In the genomic region with DNA sequence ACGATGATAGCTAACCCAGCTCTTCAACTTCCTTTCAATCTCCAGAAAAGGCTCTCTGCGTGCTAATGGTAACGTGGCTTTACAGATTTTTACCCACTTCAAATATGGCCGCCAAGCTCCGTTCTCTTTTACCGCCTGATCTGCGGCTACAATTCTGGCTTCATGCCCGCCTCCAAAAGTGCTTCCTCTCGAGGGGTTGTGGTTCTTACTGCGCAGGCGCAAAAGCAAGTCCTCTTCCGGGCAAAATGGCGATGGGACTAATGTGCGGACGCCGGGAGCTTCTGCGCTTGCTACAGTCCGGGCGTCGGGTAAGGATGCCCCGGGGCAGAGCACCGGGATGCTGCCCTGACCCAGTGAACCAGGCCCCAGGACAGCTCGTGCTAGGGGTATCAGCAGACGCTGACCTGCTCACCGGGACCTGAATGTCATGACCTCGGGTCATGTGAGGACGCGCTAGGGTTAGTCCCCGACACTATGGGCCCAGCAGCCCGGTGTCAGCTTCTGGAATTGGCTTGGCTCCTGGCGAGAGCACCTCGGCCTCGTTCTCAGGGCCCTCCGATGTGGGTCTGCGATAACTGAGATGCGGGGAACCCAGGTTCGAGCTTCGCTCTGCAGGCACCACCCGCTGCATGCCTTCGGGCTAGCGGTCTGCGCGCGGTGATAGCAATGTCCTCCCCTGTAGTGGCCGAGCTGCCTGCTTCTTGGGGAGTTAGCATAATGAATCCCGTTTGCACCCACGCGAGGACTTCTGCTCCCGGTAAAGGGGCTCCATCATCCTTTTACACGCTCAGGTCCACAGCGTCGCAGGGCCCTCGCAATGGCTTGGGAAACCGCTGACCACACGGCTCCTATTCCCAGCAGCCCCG, we compare ENCODE assay signal across 1 cellular context.
TF ChIP-seq lines count a peak whose summit lies in the region.

A gene (plus strand): TSS at position 232 of the 866 bp plus-strand sequence. CDS start 14 bp downstream, at position 246.

TF ChIP-seq in HepG2, 621 proteins besides CTCF, POLR2A, EP300 and RAD21 (continued from another document and continues in another):
- TF ChIP-seq, protein P1, sequence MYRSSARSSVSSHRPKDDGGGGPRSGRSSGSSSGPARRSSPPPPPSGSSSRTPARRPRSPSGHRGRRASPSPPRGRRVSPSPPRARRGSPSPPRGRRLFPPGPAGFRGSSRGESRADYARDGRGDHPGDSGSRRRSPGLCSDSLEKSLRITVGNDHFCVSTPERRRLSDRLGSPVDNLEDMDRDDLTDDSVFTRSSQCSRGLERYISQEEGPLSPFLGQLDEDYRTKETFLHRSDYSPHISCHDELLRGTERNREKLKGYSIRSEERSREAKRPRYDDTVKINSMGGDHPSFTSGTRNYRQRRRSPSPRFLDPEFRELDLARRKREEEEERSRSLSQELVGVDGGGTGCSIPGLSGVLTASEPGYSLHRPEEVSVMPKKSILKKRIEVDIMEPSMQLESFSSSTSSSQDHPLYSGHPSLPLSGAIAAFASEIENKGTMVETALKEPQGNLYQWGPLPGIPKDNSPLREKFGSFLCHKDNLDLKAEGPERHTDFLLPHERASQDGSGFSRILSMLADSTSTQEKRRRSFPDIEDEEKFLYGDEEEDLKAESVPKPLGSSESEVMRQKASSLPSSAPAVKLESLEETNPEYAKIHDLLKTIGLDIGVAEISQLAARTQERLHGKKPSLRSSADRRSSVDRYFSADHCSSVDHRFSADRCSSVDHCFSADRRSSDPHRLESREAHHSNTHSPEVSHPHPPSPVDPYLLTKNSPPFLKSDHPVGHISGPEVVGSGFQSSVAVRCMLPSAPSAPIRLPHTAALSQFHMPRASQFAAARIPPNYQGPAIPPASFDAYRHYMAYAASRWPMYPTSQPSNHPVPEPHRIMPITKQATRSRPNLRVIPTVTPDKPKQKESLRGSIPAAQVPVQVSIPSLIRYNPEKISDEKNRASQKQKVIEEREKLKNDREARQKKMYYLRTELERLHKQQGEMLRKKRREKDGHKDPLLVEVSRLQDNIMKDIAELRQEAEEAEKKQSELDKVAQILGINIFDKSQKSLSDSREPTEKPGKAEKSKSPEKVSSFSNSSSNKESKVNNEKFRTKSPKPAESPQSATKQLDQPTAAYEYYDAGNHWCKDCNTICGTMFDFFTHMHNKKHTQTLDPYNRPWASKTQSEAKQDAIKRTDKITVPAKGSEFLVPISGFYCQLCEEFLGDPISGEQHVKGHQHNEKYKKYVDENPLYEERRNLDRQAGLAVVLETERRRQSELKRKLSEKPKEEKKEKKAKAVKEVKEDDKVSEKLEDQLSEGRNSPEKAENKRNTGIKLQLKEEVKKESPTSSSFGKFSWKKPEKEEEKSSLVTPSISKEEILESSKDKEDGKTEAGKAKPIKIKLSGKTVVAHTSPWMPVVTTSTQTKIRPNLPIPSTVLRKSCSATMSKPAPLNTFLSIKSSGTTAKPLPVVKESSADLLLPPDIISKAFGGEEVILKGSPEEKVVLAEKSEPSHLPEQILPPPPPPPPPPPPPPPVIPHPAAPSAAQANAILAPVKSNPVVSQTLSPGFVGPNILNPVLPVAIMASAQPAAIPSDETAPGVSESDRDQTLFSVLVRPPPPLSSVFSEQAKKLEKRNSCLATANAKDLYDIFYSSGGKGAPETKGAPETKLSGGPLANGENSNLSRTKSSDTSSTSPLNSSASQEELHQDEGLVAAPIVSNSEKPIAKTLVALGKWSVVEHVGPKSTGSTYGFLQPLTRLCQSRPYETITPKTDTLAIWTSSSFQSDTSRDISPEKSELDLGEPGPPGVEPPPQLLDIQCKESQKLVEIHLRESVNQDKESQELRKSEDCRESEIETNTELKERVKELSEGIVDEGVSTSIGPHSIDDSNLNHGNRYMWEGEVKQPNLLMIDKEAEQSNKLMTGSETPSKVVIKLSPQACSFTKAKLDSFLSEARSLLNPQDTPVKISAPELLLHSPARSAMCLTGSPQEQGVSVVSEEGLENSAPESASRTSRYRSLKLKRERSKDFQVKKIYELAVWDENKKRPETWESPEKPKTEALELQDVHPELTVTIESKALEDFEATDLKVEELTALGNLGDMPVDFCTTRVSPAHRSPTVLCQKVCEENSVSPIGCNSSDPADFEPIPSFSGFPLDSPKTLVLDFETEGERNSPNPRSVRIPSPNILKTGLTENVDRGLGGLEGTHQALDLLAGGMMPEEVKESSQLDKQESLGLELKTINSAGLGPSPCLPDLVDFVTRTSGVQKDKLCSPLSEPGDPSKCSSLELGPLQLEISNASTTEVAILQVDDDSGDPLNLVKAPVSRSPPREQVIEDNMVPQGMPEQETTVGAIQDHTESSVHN (CRISPR knock-in tag; IDR thresholded peaks at IDR 0.05) = peak; percentile 97
- peak; percentile 89 for TF ChIP-seq ZNF564 (CRISPR knock-in tag; IDR thresholded peaks at IDR 0.05)
- TF ChIP-seq ZNF256 (CRISPR knock-in tag; conservative IDR thresholded peaks at IDR 0.05) = peak; percentile 92
- TF ChIP-seq RARG (CRISPR knock-in tag; IDR thresholded peaks at IDR 0.05; ENCODE audit: low read depth) = peak; percentile 99
- peak; percentile 96 for TF ChIP-seq ZBTB3 (CRISPR knock-in tag; IDR thresholded peaks at IDR 0.05; ENCODE audit: borderline replicate concordance, low read depth)
- peak; percentile 89; the same call in 1 of the 2 replicates for TF ChIP-seq ZNF367 (CRISPR knock-in tag; IDR thresholded peaks at IDR 0.05; ENCODE audit: borderline replicate concordance)
- TF ChIP-seq ZNF335 (CRISPR knock-in tag; IDR thresholded peaks at IDR 0.05) = peak; percentile 94
- TF ChIP-seq KDM3A (CRISPR knock-in tag; IDR thresholded peaks at IDR 0.05; ENCODE audit: low read depth) = peak; percentile 80
- TF ChIP-seq ZNF556 (CRISPR knock-in tag; IDR thresholded peaks at IDR 0.05; ENCODE audit: borderline replicate concordance) = peak; percentile 98
- TF ChIP-seq ZNF790 (CRISPR knock-in tag; IDR thresholded peaks at IDR 0.05; ENCODE audit: borderline replicate concordance) = peak; percentile 89
- TF ChIP-seq ELF3 (CRISPR knock-in tag; IDR thresholded peaks at IDR 0.05) = peak; percentile 93
- TF ChIP-seq ZNF674 (CRISPR knock-in tag; IDR thresholded peaks at IDR 0.05; ENCODE audit: low read depth) = peak; percentile 97
- TF ChIP-seq, protein P2, sequence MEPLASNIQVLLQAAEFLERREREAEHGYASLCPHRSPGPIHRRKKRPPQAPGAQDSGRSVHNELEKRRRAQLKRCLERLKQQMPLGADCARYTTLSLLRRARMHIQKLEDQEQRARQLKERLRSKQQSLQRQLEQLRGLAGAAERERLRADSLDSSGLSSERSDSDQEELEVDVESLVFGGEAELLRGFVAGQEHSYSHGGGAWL (CRISPR knock-in tag; IDR thresholded peaks at IDR 0.05) = peak; percentile 90
- peak; percentile 89 for TF ChIP-seq HOXD1 (CRISPR knock-in tag; IDR thresholded peaks at IDR 0.05)
- TF ChIP-seq PHF20 (CRISPR knock-in tag; IDR thresholded peaks at IDR 0.05) = peak; percentile 94
- peak; percentile 96 for TF ChIP-seq AHR (CRISPR knock-in tag; IDR thresholded peaks at IDR 0.05)
- TF ChIP-seq, protein P3, sequence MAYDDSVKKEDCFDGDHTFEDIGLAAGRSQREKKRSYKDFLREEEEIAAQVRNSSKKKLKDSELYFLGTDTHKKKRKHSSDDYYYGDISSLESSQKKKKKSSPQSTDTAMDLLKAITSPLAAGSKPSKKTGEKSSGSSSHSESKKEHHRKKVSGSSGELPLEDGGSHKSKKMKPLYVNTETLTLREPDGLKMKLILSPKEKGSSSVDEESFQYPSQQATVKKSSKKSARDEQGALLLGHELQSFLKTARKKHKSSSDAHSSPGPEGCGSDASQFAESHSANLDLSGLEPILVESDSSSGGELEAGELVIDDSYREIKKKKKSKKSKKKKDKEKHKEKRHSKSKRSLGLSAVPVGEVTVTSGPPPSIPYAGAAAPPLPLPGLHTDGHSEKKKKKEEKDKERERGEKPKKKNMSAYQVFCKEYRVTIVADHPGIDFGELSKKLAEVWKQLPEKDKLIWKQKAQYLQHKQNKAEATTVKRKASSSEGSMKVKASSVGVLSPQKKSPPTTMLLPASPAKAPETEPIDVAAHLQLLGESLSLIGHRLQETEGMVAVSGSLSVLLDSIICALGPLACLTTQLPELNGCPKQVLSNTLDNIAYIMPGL (CRISPR knock-in tag; IDR thresholded peaks at IDR 0.05; ENCODE audit: borderline replicate concordance in 1 of 2, low read depth in 1 of 2) = peak; percentile 96
- TF ChIP-seq SMARCE1 (IDR thresholded peaks at IDR 0.05; ENCODE audit: borderline replicate concordance) = no peak
- peak; percentile 99 for TF ChIP-seq NR2C2 (CRISPR knock-in tag; IDR thresholded peaks at IDR 0.05; ENCODE audit: borderline replicate concordance)
- TF ChIP-seq, protein P4, sequence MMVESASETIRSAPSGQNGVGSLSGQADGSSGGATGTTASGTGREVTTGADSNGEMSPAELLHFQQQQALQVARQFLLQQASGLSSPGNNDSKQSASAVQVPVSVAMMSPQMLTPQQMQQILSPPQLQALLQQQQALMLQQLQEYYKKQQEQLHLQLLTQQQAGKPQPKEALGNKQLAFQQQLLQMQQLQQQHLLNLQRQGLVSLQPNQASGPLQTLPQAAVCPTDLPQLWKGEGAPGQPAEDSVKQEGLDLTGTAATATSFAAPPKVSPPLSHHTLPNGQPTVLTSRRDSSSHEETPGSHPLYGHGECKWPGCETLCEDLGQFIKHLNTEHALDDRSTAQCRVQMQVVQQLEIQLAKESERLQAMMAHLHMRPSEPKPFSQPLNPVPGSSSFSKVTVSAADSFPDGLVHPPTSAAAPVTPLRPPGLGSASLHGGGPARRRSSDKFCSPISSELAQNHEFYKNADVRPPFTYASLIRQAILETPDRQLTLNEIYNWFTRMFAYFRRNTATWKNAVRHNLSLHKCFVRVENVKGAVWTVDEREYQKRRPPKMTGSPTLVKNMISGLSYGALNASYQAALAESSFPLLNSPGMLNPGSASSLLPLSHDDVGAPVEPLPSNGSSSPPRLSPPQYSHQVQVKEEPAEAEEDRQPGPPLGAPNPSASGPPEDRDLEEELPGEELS (CRISPR knock-in tag; IDR thresholded peaks at IDR 0.05) = peak; percentile 65
- TF ChIP-seq, protein P5, sequence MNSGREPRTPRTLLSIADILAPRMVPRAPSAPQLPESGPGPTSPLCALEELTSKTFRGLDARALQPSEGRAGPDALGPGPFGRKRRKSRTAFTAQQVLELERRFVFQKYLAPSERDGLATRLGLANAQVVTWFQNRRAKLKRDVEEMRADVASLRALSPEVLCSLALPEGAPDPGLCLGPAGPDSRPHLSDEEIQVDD (CRISPR knock-in tag; IDR thresholded peaks at IDR 0.05; ENCODE audit: borderline replicate concordance) = peak; percentile 15; the same call in 1 of the 2 replicates
- peak; percentile 98 for TF ChIP-seq SMAD3 (CRISPR knock-in tag; IDR thresholded peaks at IDR 0.05)
- TF ChIP-seq NFIB (CRISPR knock-in tag; IDR thresholded peaks at IDR 0.05; ENCODE audit: borderline replicate concordance) = 0 out of 2 replicates have a peak, but pooled peaks have one; percentile 93
- TF ChIP-seq, protein P6, sequence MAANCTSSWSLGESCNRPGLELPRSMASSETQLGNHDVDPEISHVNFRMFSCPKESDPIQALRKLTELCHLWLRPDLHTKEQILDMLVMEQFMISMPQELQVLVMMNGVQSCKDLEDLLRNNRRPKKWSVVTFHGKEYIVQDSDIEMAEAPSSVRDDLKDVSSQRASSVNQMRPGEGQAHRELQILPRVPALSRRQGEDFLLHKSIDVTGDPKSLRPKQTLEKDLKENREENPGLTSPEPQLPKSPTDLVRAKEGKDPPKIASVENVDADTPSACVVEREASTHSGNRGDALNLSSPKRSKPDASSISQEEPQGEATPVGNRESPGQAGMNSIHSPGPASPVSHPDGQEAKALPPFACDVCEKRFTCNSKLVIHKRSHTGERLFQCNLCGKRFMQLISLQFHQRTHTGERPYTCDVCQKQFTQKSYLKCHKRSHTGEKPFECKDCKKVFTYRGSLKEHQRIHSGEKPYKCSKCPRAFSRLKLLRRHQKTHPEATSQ (CRISPR knock-in tag; IDR thresholded peaks at IDR 0.05; ENCODE audit: borderline replicate concordance) = peak; percentile 92
- TF ChIP-seq ZMAT3 (CRISPR knock-in tag; conservative IDR thresholded peaks at IDR 0.05) = peak; percentile 84
- TF ChIP-seq, protein P7, sequence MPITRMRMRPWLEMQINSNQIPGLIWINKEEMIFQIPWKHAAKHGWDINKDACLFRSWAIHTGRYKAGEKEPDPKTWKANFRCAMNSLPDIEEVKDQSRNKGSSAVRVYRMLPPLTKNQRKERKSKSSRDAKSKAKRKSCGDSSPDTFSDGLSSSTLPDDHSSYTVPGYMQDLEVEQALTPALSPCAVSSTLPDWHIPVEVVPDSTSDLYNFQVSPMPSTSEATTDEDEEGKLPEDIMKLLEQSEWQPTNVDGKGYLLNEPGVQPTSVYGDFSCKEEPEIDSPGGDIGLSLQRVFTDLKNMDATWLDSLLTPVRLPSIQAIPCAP (CRISPR knock-in tag; IDR thresholded peaks at IDR 0.05; ENCODE audit: low read depth) = peak; percentile 87
- TF ChIP-seq ZNF563 (CRISPR knock-in tag; IDR thresholded peaks at IDR 0.05) = peak; percentile 97
- peak; percentile 73 to 80 for TF ChIP-seq NR2F1 (CRISPR knock-in tag; IDR thresholded peaks at IDR 0.05)
- peak; percentile 95 for TF ChIP-seq CENPT (CRISPR knock-in tag; IDR thresholded peaks at IDR 0.05; ENCODE audit: low read depth)
- TF ChIP-seq, protein P8, sequence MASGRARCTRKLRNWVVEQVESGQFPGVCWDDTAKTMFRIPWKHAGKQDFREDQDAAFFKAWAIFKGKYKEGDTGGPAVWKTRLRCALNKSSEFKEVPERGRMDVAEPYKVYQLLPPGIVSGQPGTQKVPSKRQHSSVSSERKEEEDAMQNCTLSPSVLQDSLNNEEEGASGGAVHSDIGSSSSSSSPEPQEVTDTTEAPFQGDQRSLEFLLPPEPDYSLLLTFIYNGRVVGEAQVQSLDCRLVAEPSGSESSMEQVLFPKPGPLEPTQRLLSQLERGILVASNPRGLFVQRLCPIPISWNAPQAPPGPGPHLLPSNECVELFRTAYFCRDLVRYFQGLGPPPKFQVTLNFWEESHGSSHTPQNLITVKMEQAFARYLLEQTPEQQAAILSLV (CRISPR knock-in tag; IDR thresholded peaks at IDR 0.05; ENCODE audit: borderline replicate concordance) = peak; percentile 91
- peak; percentile 61 for TF ChIP-seq BHLHE40 (IDR thresholded peaks at IDR 0.05; ENCODE audit: low read length)
- TF ChIP-seq, protein P9, sequence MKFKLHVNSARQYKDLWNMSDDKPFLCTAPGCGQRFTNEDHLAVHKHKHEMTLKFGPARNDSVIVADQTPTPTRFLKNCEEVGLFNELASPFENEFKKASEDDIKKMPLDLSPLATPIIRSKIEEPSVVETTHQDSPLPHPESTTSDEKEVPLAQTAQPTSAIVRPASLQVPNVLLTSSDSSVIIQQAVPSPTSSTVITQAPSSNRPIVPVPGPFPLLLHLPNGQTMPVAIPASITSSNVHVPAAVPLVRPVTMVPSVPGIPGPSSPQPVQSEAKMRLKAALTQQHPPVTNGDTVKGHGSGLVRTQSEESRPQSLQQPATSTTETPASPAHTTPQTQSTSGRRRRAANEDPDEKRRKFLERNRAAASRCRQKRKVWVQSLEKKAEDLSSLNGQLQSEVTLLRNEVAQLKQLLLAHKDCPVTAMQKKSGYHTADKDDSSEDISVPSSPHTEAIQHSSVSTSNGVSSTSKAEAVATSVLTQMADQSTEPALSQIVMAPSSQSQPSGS (CRISPR knock-in tag; IDR thresholded peaks at IDR 0.05) = peak; percentile 58
- TF ChIP-seq ZNF17 (CRISPR knock-in tag; IDR thresholded peaks at IDR 0.05) = no peak; the same call in 1 of the 2 replicates
- TF ChIP-seq EED (CRISPR knock-in tag; IDR thresholded peaks at IDR 0.05) = peak; percentile 100
